In the genomic region with DNA sequence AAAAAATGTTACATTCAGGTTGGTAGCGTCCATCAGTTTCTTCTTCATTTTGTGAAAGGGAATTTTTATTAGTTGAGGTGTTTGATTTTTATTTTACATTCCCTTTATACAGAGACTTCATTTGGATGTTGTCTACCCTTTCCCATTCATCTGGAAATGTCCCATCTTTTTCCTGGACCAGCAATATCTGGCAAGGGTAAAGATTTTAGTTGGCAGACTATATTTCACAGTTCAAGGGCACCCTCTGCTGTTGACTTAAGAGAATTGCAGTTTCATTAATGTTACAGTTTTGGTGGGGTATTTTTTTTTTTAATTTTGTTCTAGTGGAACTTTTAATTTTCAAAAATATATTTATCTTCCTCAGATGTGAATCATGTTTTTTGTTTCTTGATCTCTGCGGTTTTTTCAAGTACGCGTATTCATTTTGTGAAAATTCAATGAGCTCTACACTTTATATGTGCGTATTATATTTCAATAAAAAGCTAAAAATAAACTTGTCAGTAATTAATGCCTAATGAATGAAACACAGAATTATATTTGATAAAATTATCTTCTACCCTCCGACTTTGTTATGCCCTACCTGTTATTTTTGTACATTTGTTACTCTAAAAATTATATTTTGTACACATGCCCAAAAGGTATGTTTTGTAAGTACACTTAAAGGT, we compare ENCODE assay signal across 8 cellular contexts.
A peak's percentile ranks its signal among the peaks of the same experiment; 100 is the strongest.
DNase-seq lines count a peak whose midpoint lies in the region; ATAC-seq and TF ChIP-seq lines count a peak whose summit lies in the region.

No MANE protein-coding gene starts in this region.

- no peaks in the 10 kb centered on the region for H3K36me3 Mint-ChIP-seq in CD4-positive, CD25-positive, alpha-beta regulatory T cell

- peaks cover 12 to 15% of the 10 kb centered on the region in 2 experiments for H3K9me3 ChIP-seq in CD4-positive, CD25-positive, alpha-beta regulatory T cell (ENCODE audit: control insufficient read depth in 2 of 2, low read length in 2 of 2)
- H3K9me3 ChIP-seq in HCT116 (ENCODE audit: control insufficient read depth in 1 of 2, insufficient read depth in 1 of 2, low read depth in 1 of 2, low read length in 2 of 2) = peaks cover 0 to 3% of the 10 kb centered on the region in 2 experiments; a peak in 1 of 4 replicates
- peaks cover 5% of the 10 kb centered on the region for H3K9me3 ChIP-seq in psoas muscle

- peaks cover 0 to 18% (median 7%) of the 10 kb centered on the region in 7 donors for H3K9me3 Mint-ChIP-seq in CD4-positive, CD25-positive, alpha-beta regulatory T cell

- no peak overlapping the region for H3K4me3 ChIP-seq in CD4-positive, CD25-positive, alpha-beta regulatory T cell (ENCODE audit: low read depth, low read length)
- H3K4me3 ChIP-seq in HCT116 (replicated peaks in 1 of 2; ENCODE audit: low read depth in 1 of 2, low read length in 2 of 2) = no peak overlapping the region
- no peak overlapping the region for H3K4me3 ChIP-seq in psoas muscle

- CTCF ChIA-PET in HCT116 (lab: Charles Lee) = interaction anchor here (0.7 to 1.0 kb wide), 6 partner anchors 14 to 760 kb away, joined by 3 to 8 read pairs (median 4); no protein-coding TSS in a partner anchor

- no TSS peak for BruUV-seq in HCT116 (replicated peaks; lab: Mats Ljungman, UMichigan)

- H3K36me3 ChIP-seq in CD4-positive, CD25-positive, alpha-beta regulatory T cell (ENCODE audit: control insufficient read depth, insufficient read depth, low read length) = no peaks in the 10 kb centered on the region
- H3K36me3 ChIP-seq in HCT116 (ENCODE audit: control insufficient read depth in 1 of 2, insufficient read depth in 2 of 2, low read length in 2 of 2) = no peaks in the 10 kb centered on the region
- no peaks in the 10 kb centered on the region for H3K36me3 ChIP-seq in psoas muscle (ENCODE audit: insufficient read depth in 1 of 2, low read depth in 1 of 2)

- WGBS in psoas muscle, 3 donors = 29 to 44% (median 37%) methylated on average over 6 of the region's 6 CpGs

- no peak for TF ChIP-seq POLR2A in HCT116 (IDR thresholded peaks at IDR 0.05; ENCODE audit: borderline replicate concordance, extremely low read depth, insufficient read depth, insufficient read length)

- intact Hi-C loops in HCT116 (cut with micrococcal nuclease) = loop anchor here (2.0 to 5.0 kb wide), 3 partner anchors 109 to 759 kb away; no protein-coding TSS in a partner anchor
- intact Hi-C loops in psoas muscle (cut with DNase I) = loop anchor here (5.0 to 10.0 kb wide), 2 partner anchors 757 to 760 kb away; partner anchors contain the start of gene KLHDC10 (in 2 of the 2)

- no peaks in the 10 kb centered on the region for H4K20me1 ChIP-seq in HCT116 (ENCODE audit: insufficient read depth)

- H3K4me3 Mint-ChIP-seq in CD4-positive, CD25-positive, alpha-beta regulatory T cell = no peak overlapping the region

- H3K27ac ChIP-seq in CD4-positive, CD25-positive, alpha-beta regulatory T cell (ENCODE audit: insufficient read depth, low read length, poor library complexity, severe bottlenecking) = no peak overlapping the region
- H3K27ac ChIP-seq in HCT116 (ENCODE audit: low read depth, low read length) = peak overlapping the region; percentile 2; the same call in 1 of the 2 replicates
- H3K27ac ChIP-seq in psoas muscle = no peak overlapping the region

- H3K79me2 ChIP-seq in HCT116 (ENCODE audit: insufficient read depth, low read length) = no peaks in the 10 kb centered on the region

- peak in 2 of 3 donors; percentile 30 to 47 for DNase-seq in CD4-positive, CD25-positive, alpha-beta regulatory T cell
- DNase-seq in HCT116 (ENCODE audit: low read depth, low spot score) (peak; percentile 41), RPMI7951 (ENCODE audit: low read depth) (peak; percentile 55), fibroblast of gingiva (ENCODE audit: low read depth) (peak; percentile 45), psoas muscle (no peak), GM19240 (ENCODE audit: insufficient read length, low spot score) (no peak)
- DNase-seq in activated CD4-positive, alpha-beta T cell treated with anti-CD3 and anti-CD28 coated beads, Interleukin-2, amount 50 U/mL, for 48 hours = no peak
- no peak for DNase-seq in effector CD8-positive, alpha-beta T cell (lab: John Stamatoyannopoulos, UW)

- H3K27me3 ChIP-seq in CD4-positive, CD25-positive, alpha-beta regulatory T cell (ENCODE audit: control insufficient read depth, insufficient read depth, low read length) = peaks cover 8% of the 10 kb centered on the region
- H3K27me3 ChIP-seq in HCT116 (ENCODE audit: insufficient read depth, low read length) = no peaks in the 10 kb centered on the region
- no peaks in the 10 kb centered on the region for H3K27me3 ChIP-seq in psoas muscle (ENCODE audit: insufficient read depth in 3 of 3, low read length in 2 of 3)

- RAD21 ChIA-PET in HCT116 (lab: Charles Lee; ENCODE audit: low non-redundant PET in 1 of 2, low total read pairs in 2 of 2, uncharacterized antibody in 2 of 2, unreplicated experiment in 2 of 2) = interaction anchor here in 1 of 2 experiments (0.7 kb wide), 1 partner anchor 98 kb away, joined by 3 read pairs; the partner anchor contains the start of gene KLF14

- POLR2A ChIA-PET in HCT116 (lab: Charles Lee) = no interaction called here

- no peak overlapping the region for H3K4me2 ChIP-seq in HCT116 (ENCODE audit: low read length)

- H3K27me3 Mint-ChIP-seq in CD4-positive, CD25-positive, alpha-beta regulatory T cell = peaks cover 36% of the 10 kb centered on the region

- H3K4me1 Mint-ChIP-seq in CD4-positive, CD25-positive, alpha-beta regulatory T cell = peaks cover 0 to 4% (median 2%) of the 10 kb centered on the region in 4 donors

- H3K4me1 ChIP-seq in CD4-positive, CD25-positive, alpha-beta regulatory T cell (ENCODE audit: control insufficient read depth, insufficient read depth, low read length, poor library complexity, severe bottlenecking) = no peaks in the 10 kb centered on the region
- peaks cover 0 to 19% of the 10 kb centered on the region in 2 experiments; a peak in 2 of 4 replicates for H3K4me1 ChIP-seq in HCT116 (ENCODE audit: control insufficient read depth in 1 of 2, insufficient read depth in 2 of 2, low read length in 2 of 2)
- H3K4me1 ChIP-seq in psoas muscle = no peaks in the 10 kb centered on the region

- H3K9me2 ChIP-seq in HCT116 (ENCODE audit: insufficient read depth) = no peaks in the 10 kb centered on the region

- ATAC-seq in CD4-positive, CD25-positive, alpha-beta regulatory T cell (ENCODE audit: low read depth in 2 of 2) = peak in 1 of 2 donors; percentile 42
- ATAC-seq in HCT116 = 0 out of 2 replicates have a peak, but pooled peaks have one; percentile 47
- peak in 2 of 4 donors; percentile 74 to 83 for ATAC-seq in psoas muscle

- TF ChIP-seq CTCF in HCT116 (IDR thresholded peaks at IDR 0.05 in 2 of 3, conservative IDR thresholded peaks at IDR 0.05 in 1 of 3; ENCODE audit: borderline replicate concordance in 1 of 3, insufficient read depth in 1 of 3, low read depth in 2 of 3, low read length in 2 of 3) = peak; percentile 60 to 84 (median 66); a peak in 5 of 6 replicates
- TF ChIP-seq CTCF in psoas muscle (IDR thresholded peaks at IDR 0.05) = peak; percentile 81

- peak overlapping the region in 1 of 3 donors; percentile 2 for H3K27ac Mint-ChIP-seq in CD4-positive, CD25-positive, alpha-beta regulatory T cell

- TF ChIP-seq RAD21 in HCT116 (IDR thresholded peaks at IDR 0.05; ENCODE audit: low read depth) = peak; percentile 87

- H3K9ac ChIP-seq in HCT116 (ENCODE audit: low read length) = no peak overlapping the region

- peak overlapping the region; percentile 72 for H2AFZ ChIP-seq in HCT116 (ENCODE audit: low read depth, low read length, poor library complexity, severe bottlenecking)

TF ChIP-seq in HCT116, 20 proteins besides CTCF, POLR2A, EP300 and RAD21 (continues in another document):
- TF ChIP-seq POLR2AphosphoS5 (IDR thresholded peaks at IDR 0.05; ENCODE audit: low read depth, low read length) (no peak), CBX3 (IDR thresholded peaks at IDR 0.05; ENCODE audit: low read depth) (no peak), EZH2phosphoT487 (IDR thresholded peaks at IDR 0.05; ENCODE audit: borderline replicate concordance) (no peak), SP1 (IDR thresholded peaks at IDR 0.05; ENCODE audit: low read depth) (no peak), ELF1 (IDR thresholded peaks at IDR 0.05; ENCODE audit: borderline replicate concordance, low read depth) (no peak), YY1 (IDR thresholded peaks at IDR 0.05; ENCODE audit: extremely low read depth, insufficient replicate concordance, low read depth, low read length) (no peak), SIN3A (IDR thresholded peaks at IDR 0.05; ENCODE audit: low read depth) (no peak), ZBTB33 (IDR thresholded peaks at IDR 0.05; ENCODE audit: extremely low read depth, insufficient replicate concordance, low read length) (no peak), SRF (IDR thresholded peaks at IDR 0.05; ENCODE audit: low read depth) (no peak), FOSL1 (IDR thresholded peaks at IDR 0.05; ENCODE audit: low read depth) (no peak), JUND (IDR thresholded peaks at IDR 0.05) (no peak), EGR1 (IDR thresholded peaks at IDR 0.05; ENCODE audit: low read depth) (no peak), EZH2 (IDR thresholded peaks at IDR 0.05) (no peak), ZNF274 (IDR thresholded peaks at IDR 0.05; ENCODE audit: low read depth, low read length) (no peak), TCF7L2 (IDR thresholded peaks at IDR 0.05; ENCODE audit: borderline replicate concordance, extremely low read depth, insufficient read depth, insufficient read length) (no peak)

Comparison
In these comparisons a context has a peak if more than half of its experiments do, and no peak if none do; other contexts are left out.
1. DNase-seq: peak in CD4-positive, CD25-positive, alpha-beta regulatory T cell (2 of 3), HCT116 (single experiment), RPMI7951 (single experiment) and fibroblast of gingiva (single experiment); none in psoas muscle (0 of 2), activated CD4-positive, alpha-beta T cell treated with anti-CD3 and anti-CD28 coated beads, Interleukin-2, amount 50 U/mL, for 48 hours (0 of 2), GM19240 (single experiment) and effector CD8-positive, alpha-beta T cell (single experiment).